Comparison of ENCODE assay signal across 31 cellular contexts in genomic region chr4:121266982-121267381, GRCh38.
"Had no signal": no experiment of that assay in that cellular context is flagged by ENCODE, and none has a peak within 500 bp of the region (broad histone marks: within the 10 kb centered on the region; RNA-seq: fewer than 3 reads in every experiment).

No MANE protein-coding gene starts in this region.

- H3K4me1 ChIP-seq: adrenal gland, body of pancreas, colonic mucosa, gastrocnemius medialis, heart left ventricle had no signal

- H3K27me3 ChIP-seq: adrenal gland, body of pancreas, cardiac muscle cell, colonic mucosa, foreskin keratinocyte, gastrocnemius medialis, heart left ventricle had no signal

- H3K4me3 ChIP-seq: adrenal gland, body of pancreas, cardiac muscle cell, colonic mucosa, gastrocnemius medialis, heart left ventricle had no signal

- H3K9me3 ChIP-seq: adrenal gland, body of pancreas, colonic mucosa, gastrocnemius medialis, heart left ventricle had no signal

- DNase-seq: activated CD4-positive, alpha-beta memory T cell treated with anti-CD3 and anti-CD28 coated beads for 36 hours; activated CD4-positive, alpha-beta T cell treated with anti-CD3 and anti-CD28 coated beads for 36 hours; activated CD4-positive, alpha-beta T cell treated with anti-CD3 and anti-CD28 coated beads, Interleukin-2, amount 10 ng/mL, durations not matched to agents 24 days and 14 days; activated CD4-positive, CD25-positive, alpha-beta regulatory T cell; activated CD4-positive, CD25-positive, alpha-beta regulatory T cell treated with anti-CD3 and anti-CD28 coated beads, Interleukin-2, amount 50 U/mL, for 72 hours; activated CD8-positive, alpha-beta memory T cell treated with anti-CD3 and anti-CD28 coated beads, Interleukin-2, amount 10 ng/mL, durations not matched to agents 7 days and 5 days; activated CD8-positive, alpha-beta memory T cell treated with anti-CD3 and anti-CD28 coated beads, Interleukin-2, amount 50 U/mL, for 4 hours; activated CD8-positive, alpha-beta T cell treated with anti-CD3 and anti-CD28 coated beads, Interleukin-2, amount 10 ng/mL, durations not matched to agents 7 days and 5 days; activated effector memory CD4-positive, alpha-beta T cell treated with anti-CD3 and anti-CD28 coated beads, Interleukin-2, amount 50 U/mL, for 16 hours; activated naive CD4-positive, alpha-beta T cell treated with anti-CD3 and anti-CD28 coated beads for 36 hours; activated naive CD8-positive, alpha-beta T cell treated with anti-CD3 and anti-CD28 coated beads for 36 hours; activated naive CD8-positive, alpha-beta T cell treated with anti-CD3 and anti-CD28 coated beads, Interleukin-2, amount 50 U/mL, for 24 hours; activated T-cell treated with anti-CD3 and anti-CD28 coated beads, Interleukin-2, amount 50 U/mL, for 1 hour; activated T-cell treated with anti-CD3 and anti-CD28 coated beads, Interleukin-2, amount 50 U/mL, for 48 hours; adrenal gland; amygdala; aorta; body of pancreas; central memory CD4-positive, alpha-beta T cell; cerebellar nuclear complex; colonic mucosa; effector CD8-positive, alpha-beta T cell; foreskin keratinocyte; gastrocnemius medialis; glutamatergic neuron; heart left ventricle; T-helper 17 cell; T1000 had no signal

- H3K36me3 ChIP-seq: adrenal gland, cardiac muscle cell, colonic mucosa, gastrocnemius medialis, heart left ventricle had no signal

- ATAC-seq: activated CD4-positive, alpha-beta T cell treated with anti-CD3 and anti-CD28 coated beads for 36 hours; activated CD8-positive, alpha-beta memory T cell treated with anti-CD3 and anti-CD28 coated beads, Interleukin-2, amount 10 ng/mL, durations not matched to agents 7 days and 5 days; activated CD8-positive, alpha-beta T cell treated with anti-CD3 and anti-CD28 coated beads, Interleukin-2, amount 10 ng/mL, durations not matched to agents 7 days and 5 days; activated naive CD8-positive, alpha-beta T cell treated with anti-CD3 and anti-CD28 coated beads, Interleukin-2, amount 50 U/mL, for 24 hours; body of pancreas; foreskin keratinocyte; gastrocnemius medialis; heart left ventricle; T-helper 17 cell had no signal

- FAIRE-seq: endometrium, endothelial cell of umbilical vein had no signal

- H3K27ac ChIP-seq: adrenal gland, body of pancreas, cardiac muscle cell, colonic mucosa, foreskin keratinocyte, gastrocnemius medialis, heart left ventricle had no signal
